In genomic region chr12:52287816-52288785, GRCh38 we compare ENCODE assay signal across 13 cellular contexts. TPM values are rescaled to one million over a fixed set of nuclear protein-coding genes. Genes with fewer than 3 reads are reported as not detected.
A peak's percentile ranks its signal among the peaks of the same experiment; 100 is the strongest.
DNase-seq lines count a peak whose midpoint lies in the region; ATAC-seq and TF ChIP-seq lines count a peak whose summit lies in the region.
"Not testable (repeated sequence)": the region's sequence is repeated elsewhere in the genome, so short reads cannot be mapped to it uniquely, and the experiment has no call there.
"Had no signal": no experiment of that assay in that cellular context is flagged by ENCODE, and none has a peak within 500 bp of the region (broad histone marks: within the 10 kb centered on the region; RNA-seq: fewer than 3 reads in every experiment).

No MANE protein-coding gene starts in this region.

- H3F3A ChIP-seq in PC-3 (ENCODE audit: low read length, unreplicated experiment), result peaks cover 16% of the 10 kb centered on the region

- H2AFZ ChIP-seq in PC-3 (ENCODE audit: low read length), result not testable (repeated sequence)

- peaks cover 29% of the 10 kb centered on the region for H3K79me2 ChIP-seq in PC-3 (ENCODE audit: low read length)

- peak overlapping the region; percentile 74 for H3K4me3 ChIP-seq in PC-3 (ENCODE audit: low read length)

- not testable (repeated sequence) for H3K36me3 Mint-ChIP-seq in activated naive CD8-positive, alpha-beta T cell treated with anti-CD3 and anti-CD28 coated beads, Interleukin-2, amount 50 U/mL, for 24 hours (ENCODE audit: low read depth)

- peaks cover 22% of the 10 kb centered on the region for H4K20me1 ChIP-seq in PC-3 (ENCODE audit: low read length)

- H3K27ac Mint-ChIP-seq in activated naive CD8-positive, alpha-beta T cell treated with anti-CD3 and anti-CD28 coated beads, Interleukin-2, amount 50 U/mL, for 24 hours, result peak overlapping the region; percentile 56

- not testable (repeated sequence) for H3K27me3 Mint-ChIP-seq in activated naive CD8-positive, alpha-beta T cell treated with anti-CD3 and anti-CD28 coated beads, Interleukin-2, amount 50 U/mL, for 24 hours

- intact Hi-C loops in PC-3 (cut with micrococcal nuclease), result not testable (repeated sequence)

- CTCF ChIA-PET in PC-3 (lab: Charles Lee), result interaction anchor here (0.5 to 1.0 kb wide), 2 partner anchors 40 to 121 kb away, joined by 4 read pairs; no protein-coding TSS in a partner anchor

- H3K27ac ChIP-seq in PC-3 (ENCODE audit: low read length), result peak overlapping the region; percentile 98

- ATAC-seq in GM18508 (IDR thresholded peaks at IDR 0.05; ENCODE audit: insufficient read depth, unreplicated experiment), result peak; percentile 65
- ATAC-seq in GM19455 (IDR thresholded peaks at IDR 0.05; ENCODE audit: unreplicated experiment), result peak; percentile 68
- ATAC-seq in HG02588 (IDR thresholded peaks at IDR 0.05; ENCODE audit: unreplicated experiment), result peak; percentile 90
- ATAC-seq in HG03280 (IDR thresholded peaks at IDR 0.05; ENCODE audit: unreplicated experiment), result peak; percentile 79
- ATAC-seq in PC-3, result peak; percentile 62
- peak; percentile 45 for ATAC-seq in activated naive CD8-positive, alpha-beta T cell treated with anti-CD3 and anti-CD28 coated beads, Interleukin-2, amount 50 U/mL, for 24 hours

- not testable (repeated sequence) for H3K27me3 ChIP-seq in PC-3 (ENCODE audit: low read length)

- POLR2A ChIA-PET in PC-3 (lab: Charles Lee; ENCODE audit: unreplicated experiment), result interaction anchor here (0.6 to 1.2 kb wide), 5 partner anchors 57 to 141 kb away, joined by 3 to 9 read pairs (median 5); partner anchors contain the start of gene KRT80

- peaks cover 36% of the 10 kb centered on the region for H3K4me1 ChIP-seq in PC-3 (ENCODE audit: insufficient read depth, low read length)

- H3K9me2 ChIP-seq in PC-3 (replicated peaks; ENCODE audit: low read length), result not testable (repeated sequence)

- H3K9ac ChIP-seq in PC-3 (ENCODE audit: low read length), result peak overlapping the region; percentile 86

- TF ChIP-seq CTCF in PC-3 (conservative IDR thresholded peaks at IDR 0.05; ENCODE audit: low read depth, low read length), result not testable (repeated sequence)

- H3K9me3 ChIP-seq in PC-3 (ENCODE audit: low read length), result not testable (repeated sequence)

- H3K4me3 Mint-ChIP-seq in activated naive CD8-positive, alpha-beta T cell treated with anti-CD3 and anti-CD28 coated beads, Interleukin-2, amount 50 U/mL, for 24 hours, result not testable (repeated sequence)

- DNase-seq in A172 (ENCODE audit: low spot score) (peak; percentile 77), PC-3 (peak; percentile 85), mesenteric fat pad (ENCODE audit: low spot score) (peak; percentile 78)
- not testable (repeated sequence) for DNase-seq in activated naive CD8-positive, alpha-beta T cell treated with anti-CD3 and anti-CD28 coated beads, Interleukin-2, amount 50 U/mL, for 24 hours

- H3K4me1 Mint-ChIP-seq in activated naive CD8-positive, alpha-beta T cell treated with anti-CD3 and anti-CD28 coated beads, Interleukin-2, amount 50 U/mL, for 24 hours, result not testable (repeated sequence)

- H3K4me2 ChIP-seq in PC-3 (ENCODE audit: low read length), result peak overlapping the region; percentile 88

- not testable (repeated sequence) for BruUV-seq in PC-3 (replicated peaks; lab: Mats Ljungman, UMichigan)

- peaks cover 24% of the 10 kb centered on the region for H3K36me3 ChIP-seq in PC-3 (ENCODE audit: low read depth, low read length)

- H3K9me3 Mint-ChIP-seq in activated naive CD8-positive, alpha-beta T cell treated with anti-CD3 and anti-CD28 coated beads, Interleukin-2, amount 50 U/mL, for 24 hours, result not testable (repeated sequence)

RNA-seq across cellular contexts. Expression of gene KRT81, which starts 3.2 kb away (rescaled TPM):
- total RNA-seq in A172 (2014; rRNA removed; shearing (Covaris generic)), result 59.0 and 66.4 TPM in 2 replicates
- 1,688 and 2,042 TPM in 2 replicates for total RNA-seq in PC-3 (2014; rRNA removed)
- total RNA-seq in mesenteric fat pad, result not detected
- total RNA-seq: activated CD4-positive, alpha-beta T cell treated with anti-CD3 and anti-CD28 coated beads, Interleukin-2, amount 10 ng/mL, durations not matched to agents 24 days and 14 days; right atrium auricular region; transverse colon had no signal

RNA-seq across cellular contexts. Expression of gene KRT86, which starts 13.7 kb away (rescaled TPM):
- 1.5 and 1.6 TPM in 2 replicates for total RNA-seq in A172 (2014; rRNA removed; shearing (Covaris generic))
- total RNA-seq in PC-3 (2014; rRNA removed) (0.98 and 1.2 TPM in 2 replicates), mesenteric fat pad (not detected)
- total RNA-seq: right atrium auricular region had no signal

RNA-seq across cellular contexts. Expression of gene KRT83, which starts 33.1 kb away (rescaled TPM):
- total RNA-seq in A172 (2014; rRNA removed; shearing (Covaris generic)), result 0.05 and 0.41 TPM in 2 replicates
- total RNA-seq in PC-3 (2014; rRNA removed) (0.33 and 1.1 TPM in 2 replicates), mesenteric fat pad (not detected)
- total RNA-seq: activated CD4-positive, alpha-beta T cell treated with anti-CD3 and anti-CD28 coated beads, Interleukin-2, amount 10 ng/mL, durations not matched to agents 24 days and 14 days; epithelial cell of proximal tubule; right atrium auricular region; SJCRH30; transverse colon had no signal

RNA-seq across cellular contexts. Expression of gene KRT7, which starts 55.1 kb away (rescaled TPM):
- total RNA-seq in A172 (2014; rRNA removed; shearing (Covaris generic)), result 13.8 and 16.1 TPM in 2 replicates
- total RNA-seq in PC-3 (2014; rRNA removed) (2,144 and 2,979 TPM in 2 replicates), mesenteric fat pad (11.7 TPM)

Comparison
In these comparisons a context has a peak if more than half of its experiments do, and no peak if none do; other contexts are left out.
1. RNA of gene KRT81, which starts 3.2 kb away (total RNA-seq): 1,688 to 2,042 TPM in PC-3 and 59.0 to 66.4 TPM in A172; not detected in mesenteric fat pad (single experiment); every median in the first group is over 10 times any median in the second.
2. Peak in every context shown above with its lines, with median percentiles within 50 percentile points of each other: ATAC-seq.